Comparison of ENCODE assay signal across 19 cellular contexts in the genomic region with DNA sequence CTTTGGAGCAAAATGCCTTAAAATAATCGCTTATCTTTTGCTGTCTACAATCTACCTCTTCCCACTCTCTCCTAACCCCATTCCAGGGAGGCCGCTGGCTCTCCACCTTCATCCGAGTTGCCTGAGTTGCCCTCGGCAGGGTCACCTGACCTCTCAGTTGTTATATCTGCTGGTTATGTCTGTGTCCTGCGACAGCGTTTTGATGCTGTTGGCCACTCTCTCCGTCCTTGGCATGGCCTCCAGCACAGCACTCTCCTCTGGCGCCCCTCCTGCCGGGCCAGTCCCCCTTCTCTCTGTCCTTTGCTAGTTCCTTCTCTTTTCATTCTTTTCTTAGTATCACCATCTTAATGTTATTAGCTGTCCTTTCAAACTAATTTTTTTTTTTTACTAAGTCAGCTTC.
"Had no signal": no experiment of that assay in that cellular context is flagged by ENCODE, and none has a peak within 500 bp of the region (broad histone marks: within the 10 kb centered on the region; RNA-seq: fewer than 3 reads in every experiment).

No MANE protein-coding gene starts in this region.

- FAIRE-seq: HepG2 had no signal

- H3K27me3 ChIP-seq: SJSA1 had no signal

- H3K4me1 ChIP-seq: SJSA1 had no signal

- DNase-seq: IMR-90, Kasumi-1, KG1, MM.1S, NCI-H1092 treated with DMSO at 0.1 percent for 48 hours, NCI-H1436, NCI-H187, NCI-H2029 treated with DMSO at 0.1 percent for 48 hours, NCI-H2171 treated with DMSO at 0.1 percent for 48 hours, NCI-H345, NCI-H510A treated with DMSO at 0.1 percent for 48 hours, NCI-H526, NCI-H748 treated with DMSO at 0.1 percent for 48 hours, SIG-M5 had no signal

- H3K4me3 ChIP-seq: SJSA1, SK-N-MC had no signal

- H3K27ac ChIP-seq: RWPE1, SJSA1, SK-N-MC had no signal

- ATAC-seq: HepG2, Panc1 had no signal

- H3K9me3 ChIP-seq: SJSA1 had no signal
